16 cellular contexts compared by ENCODE assay signal in the genomic region with DNA sequence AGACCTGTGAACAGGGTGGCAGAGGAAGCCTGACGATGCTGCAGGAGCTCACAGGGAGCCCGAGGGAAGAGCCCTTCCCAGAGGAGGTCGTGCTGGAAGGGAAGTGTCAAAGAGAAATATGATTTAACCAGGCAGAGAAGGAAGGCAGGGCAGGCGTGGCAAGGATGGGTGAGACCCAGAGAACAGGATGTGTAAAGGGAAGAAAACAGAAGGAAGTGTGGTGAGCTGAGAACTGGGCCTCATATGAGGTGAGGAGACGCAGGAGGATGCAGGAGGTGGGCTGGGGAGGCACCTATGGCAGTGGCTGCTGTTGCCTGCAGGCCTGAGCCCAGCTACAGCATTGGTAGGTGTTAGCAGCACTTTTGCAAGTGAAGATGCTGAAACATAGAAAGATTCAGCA.
A peak's percentile ranks its signal among the peaks of the same experiment; 100 is the strongest.
DNase-seq lines count a peak whose midpoint lies in the region; ATAC-seq, FAIRE-seq and TF ChIP-seq lines count a peak whose summit lies in the region.
"Had no signal": no experiment of that assay in that cellular context is flagged by ENCODE, and none has a peak within 500 bp of the region (broad histone marks: within the 10 kb centered on the region; RNA-seq: fewer than 3 reads in every experiment).

No MANE protein-coding gene starts in this region.

- H3K27ac Mint-ChIP-seq in activated CD4-positive, alpha-beta T cell treated with anti-CD3 and anti-CD28 coated beads for 36 hours, result peak overlapping the region; percentile 21
- H3K27ac Mint-ChIP-seq in activated naive CD4-positive, alpha-beta T cell treated with anti-CD3 and anti-CD28 coated beads, Interleukin-2, amount 50 U/mL, for 24 hours, result peak overlapping the region; percentile 37
- H3K27ac Mint-ChIP-seq: neural progenitor cell had no signal

- H3K4me1 Mint-ChIP-seq in activated CD4-positive, alpha-beta T cell treated with anti-CD3 and anti-CD28 coated beads for 36 hours, result peaks cover 21% of the 10 kb centered on the region
- peaks cover 29% of the 10 kb centered on the region for H3K4me1 Mint-ChIP-seq in activated naive CD4-positive, alpha-beta T cell treated with anti-CD3 and anti-CD28 coated beads, Interleukin-2, amount 50 U/mL, for 24 hours

- DNase-seq in activated CD4-positive, alpha-beta T cell treated with anti-CD3 and anti-CD28 coated beads for 36 hours, result peak; percentile 45
- no peak for DNase-seq in activated CD4-positive, alpha-beta T cell treated with anti-CD3 and anti-CD28 coated beads for 4 hours
- peak; percentile 51 for DNase-seq in Jurkat, Clone E6-1 (ENCODE audit: low read depth, low spot score)
- DNase-seq in small intestine (peak; percentile 22), adrenal gland (no peak)
- DNase-seq in stimulated activated naive CD4-positive, alpha-beta T cell treated with Interleukin-2 at 50 U/mL for 16 hours (lab: John Stamatoyannopoulos, UW), result no peak
- DNase-seq: H7; NCI-H187; SIG-M5; stimulated activated CD4-positive, alpha-beta T cell treated with anti-CD3 and anti-CD28 coated beads, Interleukin-4, amount 100 ng/mL, for 4 hours had no signal

- ATAC-seq in activated CD4-positive, alpha-beta T cell treated with anti-CD3 and anti-CD28 coated beads for 36 hours, result peak; percentile 83
- no peak for ATAC-seq in GM19035 (IDR thresholded peaks at IDR 0.05; ENCODE audit: unreplicated experiment)
- ATAC-seq: sciatic nerve had no signal

- POLR2A ChIA-PET in activated CD4-positive, alpha-beta T cell treated with anti-CD3 and anti-CD28 coated beads for 36 hours (lab: Charles Lee), result no interaction called here

- H3K4me3 ChIP-seq in Jurkat, Clone E6-1 (ENCODE audit: low read length), result no peak overlapping the region
- H3K4me3 ChIP-seq in small intestine (ENCODE audit: low read depth in 1 of 2, low read length in 2 of 2) (no peak overlapping the region), adrenal gland (no peak overlapping the region)
- H3K4me3 ChIP-seq: neural progenitor cell had no signal

- H3K27me3 ChIP-seq in small intestine (ENCODE audit: control insufficient read depth in 2 of 2, insufficient read depth in 2 of 2, low read length in 2 of 2), result no peaks in the 10 kb centered on the region
- no peaks in the 10 kb centered on the region for H3K27me3 ChIP-seq in adrenal gland
- H3K27me3 ChIP-seq: neural progenitor cell had no signal

- no peak overlapping the region for H3K27ac ChIP-seq in small intestine (ENCODE audit: low read depth in 1 of 2, low read length in 1 of 2)
- no peak overlapping the region for H3K27ac ChIP-seq in adrenal gland
- H3K27ac ChIP-seq: 22Rv1, HL-60, neural progenitor cell had no signal

- no peak overlapping the region for H3K4me3 Mint-ChIP-seq in activated CD4-positive, alpha-beta T cell treated with anti-CD3 and anti-CD28 coated beads for 36 hours
- H3K4me3 Mint-ChIP-seq in activated naive CD4-positive, alpha-beta T cell treated with anti-CD3 and anti-CD28 coated beads, Interleukin-2, amount 50 U/mL, for 24 hours, result peak overlapping the region; percentile 23
- H3K4me3 Mint-ChIP-seq: neural progenitor cell had no signal

- no peak for TF ChIP-seq POLR2A in adrenal gland (IDR thresholded peaks at IDR 0.05)

- H3K27me3 Mint-ChIP-seq in activated CD4-positive, alpha-beta T cell treated with anti-CD3 and anti-CD28 coated beads for 36 hours, result peaks cover 4% of the 10 kb centered on the region
- H3K27me3 Mint-ChIP-seq in activated naive CD4-positive, alpha-beta T cell treated with anti-CD3 and anti-CD28 coated beads, Interleukin-2, amount 50 U/mL, for 24 hours, result peaks cover 2% of the 10 kb centered on the region

- H3K36me3 ChIP-seq in small intestine (ENCODE audit: control insufficient read depth in 2 of 2, insufficient read depth in 2 of 2, low read length in 2 of 2) (no peaks in the 10 kb centered on the region), adrenal gland (replicated peaks in 1 of 2) (no peaks in the 10 kb centered on the region)
- H3K36me3 ChIP-seq: neural progenitor cell had no signal

- peaks cover 0 to 8% of the 10 kb centered on the region in 2 donors for H3K4me1 ChIP-seq in small intestine (ENCODE audit: control insufficient read depth in 2 of 2, insufficient read depth in 1 of 2, low read depth in 1 of 2, low read length in 1 of 2)
- H3K4me1 ChIP-seq in adrenal gland (replicated peaks in 1 of 2), result no peaks in the 10 kb centered on the region

- no peak for FAIRE-seq in small intestine (lab: Jason Lieb, UNC)

- 60 to 67% (median 60%) methylated on average over 5 of the region's 5 CpGs for WGBS in small intestine, 3 donors
- 58 to 72% (median 61%) methylated on average over 5 of the region's 5 CpGs for WGBS in adrenal gland, 4 donors

- no peaks in the 10 kb centered on the region for H3K36me3 Mint-ChIP-seq in activated CD4-positive, alpha-beta T cell treated with anti-CD3 and anti-CD28 coated beads for 36 hours (ENCODE audit: low read depth)
- no peaks in the 10 kb centered on the region for H3K36me3 Mint-ChIP-seq in activated naive CD4-positive, alpha-beta T cell treated with anti-CD3 and anti-CD28 coated beads, Interleukin-2, amount 50 U/mL, for 24 hours
- H3K36me3 Mint-ChIP-seq: neural progenitor cell had no signal

- intact Hi-C loops in activated CD4-positive, alpha-beta T cell treated with anti-CD3 and anti-CD28 coated beads for 36 hours (cut with DNase I, micrococcal nuclease), result no loop called here
- intact Hi-C loops in adrenal gland (cut with DNase I), result no loop called here

- TF ChIP-seq CTCF in adrenal gland (IDR thresholded peaks at IDR 0.05), result no peak

- CTCF ChIA-PET in activated CD4-positive, alpha-beta T cell treated with anti-CD3 and anti-CD28 coated beads for 36 hours (lab: Charles Lee), result interaction anchor here (0.7 to 1.8 kb wide), 4 partner anchors 9 to 75 kb away, joined by 3 to 5 read pairs (median 3); no protein-coding TSS in a partner anchor

- H3K9me3 Mint-ChIP-seq in activated CD4-positive, alpha-beta T cell treated with anti-CD3 and anti-CD28 coated beads for 36 hours (ENCODE audit: low read depth), result no peaks in the 10 kb centered on the region
- H3K9me3 Mint-ChIP-seq in activated naive CD4-positive, alpha-beta T cell treated with anti-CD3 and anti-CD28 coated beads, Interleukin-2, amount 50 U/mL, for 24 hours, result no peaks in the 10 kb centered on the region
- H3K9me3 Mint-ChIP-seq: neural progenitor cell had no signal

- no peaks in the 10 kb centered on the region for H3K9me3 ChIP-seq in small intestine (ENCODE audit: control insufficient read depth, low read depth)
- H3K9me3 ChIP-seq in adrenal gland (replicated peaks in 1 of 3), result no peaks in the 10 kb centered on the region

Comparison
In these comparisons a context has a peak if more than half of its experiments do, and no peak if none do; other contexts are left out.
1. DNase-seq: peak in activated CD4-positive, alpha-beta T cell treated with anti-CD3 and anti-CD28 coated beads for 36 hours (single experiment), Jurkat, Clone E6-1 (single experiment) and small intestine (single experiment); none in activated CD4-positive, alpha-beta T cell treated with anti-CD3 and anti-CD28 coated beads for 4 hours (0 of 2), stimulated activated naive CD4-positive, alpha-beta T cell treated with Interleukin-2 at 50 U/mL for 16 hours (single experiment) and adrenal gland (0 of 7).